In the genomic region with DNA sequence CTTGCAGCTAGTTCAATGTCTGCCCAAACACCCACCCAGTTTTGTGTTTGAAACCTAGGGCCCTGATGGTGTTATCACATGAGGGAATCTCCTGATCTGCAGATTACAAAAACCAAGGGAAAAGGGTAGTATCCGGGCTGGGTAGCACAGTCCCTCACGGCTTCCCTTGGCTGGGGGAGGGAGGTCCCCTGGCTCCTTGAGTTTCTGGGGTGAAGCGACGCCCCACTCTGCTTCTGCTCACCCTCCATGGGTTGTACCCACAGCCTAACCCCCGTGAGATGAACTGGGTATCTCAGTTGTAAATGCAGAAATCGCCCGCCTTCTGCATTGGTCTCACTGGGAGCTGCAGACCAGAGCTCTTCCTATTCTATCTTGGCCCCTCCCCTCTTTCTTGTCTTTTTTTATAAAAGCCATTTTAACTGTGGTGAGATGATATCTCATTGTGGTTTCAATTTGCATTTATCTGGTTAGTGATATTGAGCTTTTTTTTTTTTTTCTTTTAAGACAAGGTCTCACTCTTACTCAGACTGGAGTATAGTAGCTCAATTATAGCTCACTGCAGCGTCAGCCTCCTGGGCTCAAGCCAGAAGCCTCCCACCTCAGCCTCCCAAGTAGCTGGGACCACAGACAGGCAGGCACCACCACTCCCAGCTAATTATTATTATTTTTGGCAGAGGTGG, we compare ENCODE assay signal across 11 cellular contexts.
DNase-seq lines count a peak whose midpoint lies in the region; ATAC-seq and TF ChIP-seq lines count a peak whose summit lies in the region.
"Had no signal": no experiment of that assay in that cellular context is flagged by ENCODE, and none has a peak within 500 bp of the region (broad histone marks: within the 10 kb centered on the region; RNA-seq: fewer than 3 reads in every experiment).

No MANE protein-coding gene starts in this region.

- H3K27me3 ChIP-seq in endodermal cell (ENCODE audit: control insufficient read depth, insufficient read depth, low read length, poor library complexity, severe bottlenecking) (no peaks in the 10 kb centered on the region), BE2C (peaks cover 3% of the 10 kb centered on the region; the same call in 1 of the 2 replicates)

- no peak overlapping the region for H3K27ac ChIP-seq in endodermal cell (ENCODE audit: low read depth, low read length)

- H3K27ac Mint-ChIP-seq in activated CD4-positive, alpha-beta memory T cell treated with anti-CD3 and anti-CD28 coated beads for 36 hours: no peak overlapping the region
- H3K27ac Mint-ChIP-seq in endodermal cell: no peak overlapping the region

- ATAC-seq in HG03442 (IDR thresholded peaks at IDR 0.05; ENCODE audit: unreplicated experiment): peak; percentile 41
- no peak for ATAC-seq in GM18858 (IDR thresholded peaks at IDR 0.05; ENCODE audit: unreplicated experiment)
- ATAC-seq: PC-3 had no signal

- 73 to 88% methylated on average over 2 to 8 of the region's 8 CpGs for WGBS in endodermal cell (ENCODE audit: insufficient coverage in 1 of 2, insufficient read length in 1 of 2), 2 experiments

- H3K4me3 ChIP-seq in endodermal cell (ENCODE audit: low read length): no peak overlapping the region
- no peak overlapping the region for H3K4me3 ChIP-seq in BE2C (ENCODE audit: low read depth, low read length)

- CTCF ChIA-PET in activated CD4-positive, alpha-beta memory T cell treated with anti-CD3 and anti-CD28 coated beads for 36 hours (lab: Charles Lee): interaction anchor here (0.6 to 2.9 kb wide), 6 partner anchors 22 to 254 kb away, joined by 3 to 17 read pairs (median 6); partner anchors contain the start of genes CUTC and DNMBP

- peaks cover 14% of the 10 kb centered on the region for H3K9me3 Mint-ChIP-seq in activated CD4-positive, alpha-beta memory T cell treated with anti-CD3 and anti-CD28 coated beads for 36 hours
- H3K9me3 Mint-ChIP-seq in endodermal cell: peaks cover 25% of the 10 kb centered on the region

- POLR2A ChIA-PET in activated CD4-positive, alpha-beta memory T cell treated with anti-CD3 and anti-CD28 coated beads for 36 hours (lab: Charles Lee): interaction anchor here (0.6 to 1.3 kb wide), 5 partner anchors 12 to 202 kb away, joined by 4 to 6 read pairs (median 4); no protein-coding TSS in a partner anchor

- H3K9me3 ChIP-seq in endodermal cell (ENCODE audit: control insufficient read depth, low read length): no peaks in the 10 kb centered on the region
- no peaks in the 10 kb centered on the region for H3K9me3 ChIP-seq in BE2C

- H3K4me1 ChIP-seq in endodermal cell (ENCODE audit: control insufficient read depth, insufficient read depth, low read length): peaks cover 9% of the 10 kb centered on the region
- H3K4me1 ChIP-seq in BE2C: no peaks in the 10 kb centered on the region

- H3K36me3 Mint-ChIP-seq in activated CD4-positive, alpha-beta memory T cell treated with anti-CD3 and anti-CD28 coated beads for 36 hours: peaks cover 21% of the 10 kb centered on the region
- peaks cover 8% of the 10 kb centered on the region for H3K36me3 Mint-ChIP-seq in endodermal cell (ENCODE audit: low read depth)

- peak overlapping the region; percentile 42 for H3K4me3 Mint-ChIP-seq in activated CD4-positive, alpha-beta memory T cell treated with anti-CD3 and anti-CD28 coated beads for 36 hours
- no peak overlapping the region for H3K4me3 Mint-ChIP-seq in endodermal cell

- H3K9ac ChIP-seq in endodermal cell (ENCODE audit: extremely low read depth, low read length, poor library complexity, severe bottlenecking): no peak overlapping the region

- H3K4me1 Mint-ChIP-seq in activated CD4-positive, alpha-beta memory T cell treated with anti-CD3 and anti-CD28 coated beads for 36 hours (ENCODE audit: low read depth): peaks cover 26% of the 10 kb centered on the region
- H3K4me1 Mint-ChIP-seq in endodermal cell: peaks cover 15% of the 10 kb centered on the region

- H3K36me3 ChIP-seq in endodermal cell (ENCODE audit: control insufficient read depth, insufficient read depth, low read length) (peaks cover 12% of the 10 kb centered on the region), BE2C (no peaks in the 10 kb centered on the region)

- peak; percentile 73 for DNase-seq in A172 (ENCODE audit: low spot score)
- peak; percentile 74 for DNase-seq in activated CD4-positive, alpha-beta memory T cell treated with anti-CD3 and anti-CD28 coated beads for 36 hours
- peak; percentile 43 for DNase-seq in endodermal cell
- no peak for DNase-seq in posterior cingulate gyrus
- no peak for DNase-seq in NCI-H2081 treated with DMSO at 0.1 percent for 48 hours (lab: John Stamatoyannopoulos, UW)
- no peak for DNase-seq in BE2C
- DNase-seq: ACHN, NCI-H1092, PC-3 had no signal

- intact Hi-C loops in activated CD4-positive, alpha-beta memory T cell treated with anti-CD3 and anti-CD28 coated beads for 36 hours (cut with micrococcal nuclease): loop anchor here (1.0 kb wide), 2 partner anchors 136 to 278 kb away; no protein-coding TSS in a partner anchor
- intact Hi-C loops in posterior cingulate gyrus (cut with DNase I): no loop called here

- H3K27me3 Mint-ChIP-seq in activated CD4-positive, alpha-beta memory T cell treated with anti-CD3 and anti-CD28 coated beads for 36 hours: peaks cover 87% of the 10 kb centered on the region
- peaks cover 15% of the 10 kb centered on the region for H3K27me3 Mint-ChIP-seq in endodermal cell (ENCODE audit: insufficient read depth)

- TF ChIP-seq CTCF in endodermal cell (conservative IDR thresholded peaks at IDR 0.05) (no peak), BE2C (IDR thresholded peaks at IDR 0.05; ENCODE audit: low read depth, low read length) (no peak)

Comparison
In these comparisons a context has a peak if more than half of its experiments do, and no peak if none do; other contexts are left out.
1. DNase-seq: peak in A172 (single experiment), activated CD4-positive, alpha-beta memory T cell treated with anti-CD3 and anti-CD28 coated beads for 36 hours (single experiment) and endodermal cell (single experiment); none in posterior cingulate gyrus (0 of 10), NCI-H2081 treated with DMSO at 0.1 percent for 48 hours (single experiment) and BE2C (single experiment).